ENCODE assay signal across 2 cellular contexts in genomic region chr4:112127736-112128322, GRCh38.
TF ChIP-seq lines count a peak whose summit lies in the region.

No MANE protein-coding gene starts in this region.

TF ChIP-seq in GM23338, 12 proteins besides CTCF, POLR2A, EP300 and RAD21 (continued from another document):
- TF ChIP-seq EZH2 (IDR thresholded peaks at IDR 0.05; ENCODE audit: low read depth, unreplicated experiment) (no peak), ZNF462 (CRISPR knock-in tag; IDR thresholded peaks at IDR 0.05) (no peak), ZNF331 (CRISPR knock-in tag; IDR thresholded peaks at IDR 0.05; ENCODE audit: low read depth) (no peak), JUNB (IDR thresholded peaks at IDR 0.05; ENCODE audit: unreplicated experiment) (no peak)

TF ChIP-seq in SK-N-SH, 30 proteins besides CTCF, POLR2A, EP300 and RAD21 (continued from another document):
- TF ChIP-seq TAF1 (IDR thresholded peaks at IDR 0.05; ENCODE audit: borderline replicate concordance, low read depth, low read length) (no peak), GABPA (IDR thresholded peaks at IDR 0.05; ENCODE audit: low read depth) (no peak), FOSL2 (IDR thresholded peaks at IDR 0.05; ENCODE audit: borderline replicate concordance, low read depth) (peak; percentile 23; the same call in 1 of the 2 replicates), TCF12 (IDR thresholded peaks at IDR 0.05) (no peak)
